Comparison of ENCODE assay signal across 20 cellular contexts in the genomic region with DNA sequence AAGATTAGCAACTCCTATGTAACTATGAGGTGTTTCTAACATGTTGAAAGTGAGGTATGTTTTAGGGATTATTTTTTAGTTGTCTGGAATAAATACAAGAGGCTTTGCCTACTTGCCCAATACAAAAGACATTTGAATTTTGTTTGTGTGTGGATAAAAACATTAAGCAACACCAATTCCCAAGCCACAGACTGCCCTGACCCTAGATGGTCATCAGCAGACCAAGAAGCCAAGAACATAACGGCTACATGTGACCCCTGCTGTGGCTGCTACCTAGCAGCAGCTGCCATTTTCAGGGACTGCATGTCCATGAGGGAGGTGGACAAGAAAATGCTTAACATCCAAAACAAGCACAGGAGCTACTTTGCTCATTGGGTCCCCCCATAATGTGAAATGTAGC.
"Had no signal": no experiment of that assay in that cellular context is flagged by ENCODE, and none has a peak within 500 bp of the region (broad histone marks: within the 10 kb centered on the region; RNA-seq: fewer than 3 reads in every experiment).

No MANE protein-coding gene starts in this region.

- ATAC-seq: effector memory CD8-positive, alpha-beta T cell; esophagus mucosa; foreskin keratinocyte; gastrocnemius medialis; gastroesophageal sphincter; heart left ventricle had no signal

- DNase-seq: colonic mucosa; cortex of kidney; dermis blood vessel endothelial cell; dorsolateral prefrontal cortex; effector CD4-positive, alpha-beta T cell; effector CD8-positive, alpha-beta T cell; effector memory CD4-positive, alpha-beta T cell; effector memory CD8-positive, alpha-beta T cell; endodermal cell; erythroblast; esophagus squamous epithelium; foreskin fibroblast; foreskin keratinocyte; foreskin melanocyte; gastrocnemius medialis; glutamatergic neuron; head of caudate nucleus; heart left ventricle had no signal
